Comparison of ENCODE assay signal across 9 cellular contexts in the genomic region with DNA sequence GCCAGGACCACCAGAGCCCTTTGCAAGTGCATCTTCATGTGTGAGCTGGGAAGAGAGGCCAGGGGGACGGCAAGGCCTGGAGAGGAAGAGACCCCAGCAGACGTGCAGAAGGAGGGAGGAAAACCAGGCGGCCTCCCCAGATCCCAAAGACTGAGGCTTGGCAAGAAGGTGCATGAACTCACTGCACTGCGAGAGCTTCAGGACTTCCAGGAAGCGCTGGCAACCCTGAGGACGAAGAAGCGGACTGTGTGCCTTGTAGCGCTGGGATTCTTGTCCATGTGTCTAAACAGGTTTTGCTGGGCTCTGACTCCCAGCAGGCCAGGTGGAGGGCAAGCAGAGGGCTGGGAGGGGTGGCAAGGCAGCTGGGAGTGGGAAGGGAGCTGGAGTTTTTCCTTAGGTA. TPM values are rescaled to one million over a fixed set of nuclear protein-coding genes. Genes with fewer than 3 reads are reported as not detected.
A peak's percentile ranks its signal among the peaks of the same experiment; 100 is the strongest.
DNase-seq lines count a peak whose midpoint lies in the region; ATAC-seq, FAIRE-seq and TF ChIP-seq lines count a peak whose summit lies in the region.
"Had no signal": no experiment of that assay in that cellular context is flagged by ENCODE, and none has a peak within 500 bp of the region (broad histone marks: within the 10 kb centered on the region; RNA-seq: fewer than 3 reads in every experiment).

No MANE protein-coding gene starts in this region.

- peaks cover 25% of the 10 kb centered on the region for H3K4me1 Mint-ChIP-seq in T-helper 1 cell treated with Interleukin-12 subunit alpha and Interleukin-12 subunit beta and Interleukin-4 antibody, amounts not matched to agents 30 μg/mL and 1 μg/mL, for 36 hours (ENCODE audit: low read depth)
- H3K4me1 Mint-ChIP-seq in activated naive CD8-positive, alpha-beta T cell treated with anti-CD3 and anti-CD28 coated beads, Interleukin-2, amount 50 U/mL, for 24 hours, result peaks cover 41% of the 10 kb centered on the region

- intact Hi-C loops in kidney (cut with DNase I), result loop anchor here (5.0 kb wide), 1 partner anchor 269 kb away; no protein-coding TSS in a partner anchor

- no peak for ATAC-seq in activated naive CD8-positive, alpha-beta T cell treated with anti-CD3 and anti-CD28 coated beads, Interleukin-2, amount 50 U/mL, for 24 hours
- ATAC-seq in HG02571 (IDR thresholded peaks at IDR 0.05; ENCODE audit: unreplicated experiment), result no peak
- ATAC-seq: HCT116 had no signal

- peak overlapping the region; percentile 89 to 92 for H3K27ac ChIP-seq in kidney (ENCODE audit: low read depth in 2 of 2, low read length in 2 of 2)
- H3K27ac ChIP-seq in subcutaneous abdominal adipose tissue (ENCODE audit: low read depth, low read length), result peak overlapping the region; percentile 92

- H3K4me1 ChIP-seq in kidney (ENCODE audit: control insufficient read depth in 1 of 2, insufficient read depth in 1 of 2, low read depth in 1 of 2, low read length in 2 of 2), result peaks cover 5 to 9% of the 10 kb centered on the region in 2 donors
- peaks cover 8 to 59% (median 54%) of the 10 kb centered on the region in 5 donors for H3K4me1 ChIP-seq in subcutaneous abdominal adipose tissue (ENCODE audit: control insufficient read depth in 5 of 5, insufficient read depth in 5 of 5, low read length in 5 of 5)

- no peaks in the 10 kb centered on the region for H3K9me3 Mint-ChIP-seq in T-helper 1 cell treated with Interleukin-12 subunit alpha and Interleukin-12 subunit beta and Interleukin-4 antibody, amounts not matched to agents 30 μg/mL and 1 μg/mL, for 36 hours
- H3K9me3 Mint-ChIP-seq in activated naive CD8-positive, alpha-beta T cell treated with anti-CD3 and anti-CD28 coated beads, Interleukin-2, amount 50 U/mL, for 24 hours, result no peaks in the 10 kb centered on the region

- H3K9me3 ChIP-seq in kidney (ENCODE audit: control insufficient read depth in 1 of 2, low read length in 2 of 2) (no peaks in the 10 kb centered on the region), subcutaneous abdominal adipose tissue (ENCODE audit: control insufficient read depth in 5 of 5, low read length in 5 of 5) (no peaks in the 10 kb centered on the region)

- H3K36me3 ChIP-seq in kidney (ENCODE audit: control insufficient read depth in 1 of 2, insufficient read depth in 2 of 2, low read length in 2 of 2), result no peaks in the 10 kb centered on the region
- no peaks in the 10 kb centered on the region for H3K36me3 ChIP-seq in subcutaneous abdominal adipose tissue (ENCODE audit: control insufficient read depth in 5 of 5, insufficient read depth in 5 of 5, low read length in 5 of 5)

- FAIRE-seq in kidney (lab: Jason Lieb, UNC), result no peak

- H3K36me3 Mint-ChIP-seq in T-helper 1 cell treated with Interleukin-12 subunit alpha and Interleukin-12 subunit beta and Interleukin-4 antibody, amounts not matched to agents 30 μg/mL and 1 μg/mL, for 36 hours (ENCODE audit: low read depth), result no peaks in the 10 kb centered on the region
- no peaks in the 10 kb centered on the region for H3K36me3 Mint-ChIP-seq in activated naive CD8-positive, alpha-beta T cell treated with anti-CD3 and anti-CD28 coated beads, Interleukin-2, amount 50 U/mL, for 24 hours (ENCODE audit: low read depth)

- H3K27me3 ChIP-seq in subcutaneous abdominal adipose tissue (ENCODE audit: control insufficient read depth in 5 of 5, insufficient read depth in 4 of 5, low read length in 5 of 5), result no peaks in the 10 kb centered on the region

- TF ChIP-seq CTCF in kidney (IDR thresholded peaks at IDR 0.05; ENCODE audit: borderline replicate concordance, extremely low read depth, insufficient read depth), result no peak

- peak overlapping the region; percentile 85 for H3K4me3 Mint-ChIP-seq in T-helper 1 cell treated with Interleukin-12 subunit alpha and Interleukin-12 subunit beta and Interleukin-4 antibody, amounts not matched to agents 30 μg/mL and 1 μg/mL, for 36 hours
- H3K4me3 Mint-ChIP-seq in activated naive CD8-positive, alpha-beta T cell treated with anti-CD3 and anti-CD28 coated beads, Interleukin-2, amount 50 U/mL, for 24 hours, result peak overlapping the region; percentile 86

- H3K27ac Mint-ChIP-seq in T-helper 1 cell treated with Interleukin-12 subunit alpha and Interleukin-12 subunit beta and Interleukin-4 antibody, amounts not matched to agents 30 μg/mL and 1 μg/mL, for 36 hours, result no peak overlapping the region
- no peak overlapping the region for H3K27ac Mint-ChIP-seq in activated naive CD8-positive, alpha-beta T cell treated with anti-CD3 and anti-CD28 coated beads, Interleukin-2, amount 50 U/mL, for 24 hours

- DNase-seq in T-helper 1 cell (no peak), kidney (peak; percentile 69), RKO (ENCODE audit: low spot score) (no peak)
- no peak for DNase-seq in activated naive CD8-positive, alpha-beta T cell treated with anti-CD3 and anti-CD28 coated beads, Interleukin-2, amount 50 U/mL, for 24 hours
- DNase-seq in NK-92 treated with Interleukin-12 subunit alpha and Interleukin-12 subunit beta, amount 100 ng/mL, for 24 hours (lab: John Stamatoyannopoulos, UW), result no peak

- H3K9ac ChIP-seq in kidney (ENCODE audit: low read length in 2 of 2) (peak overlapping the region in 1 of 2 donors; percentile 82), subcutaneous abdominal adipose tissue (ENCODE audit: low read length in 5 of 5) (peak overlapping the region in 4 of 5 donors; percentile 77 to 91 (median 86))

- peak overlapping the region; percentile 66 to 75 for H3K4me3 ChIP-seq in kidney (ENCODE audit: low read length in 2 of 2)
- H3K4me3 ChIP-seq in subcutaneous abdominal adipose tissue (ENCODE audit: low read depth in 1 of 5, low read length in 5 of 5), result peak overlapping the region; percentile 69 to 79 (median 74)

- H3K27me3 Mint-ChIP-seq in T-helper 1 cell treated with Interleukin-12 subunit alpha and Interleukin-12 subunit beta and Interleukin-4 antibody, amounts not matched to agents 30 μg/mL and 1 μg/mL, for 36 hours (ENCODE audit: low read depth), result peaks cover 20% of the 10 kb centered on the region
- H3K27me3 Mint-ChIP-seq in activated naive CD8-positive, alpha-beta T cell treated with anti-CD3 and anti-CD28 coated beads, Interleukin-2, amount 50 U/mL, for 24 hours, result peaks cover 2% of the 10 kb centered on the region

RNA-seq across cellular contexts. Expression of gene TGFB3, which starts 0.9 kb away (rescaled TPM):
- 39.5 TPM for total RNA-seq in kidney
- polyA plus RNA-seq in kidney (ENCODE audit: insufficient read depth, low read depth, low replicate concordance), result 5.2 TPM

RNA-seq across cellular contexts. Expression of gene IFT43, which starts 4.7 kb away (rescaled TPM):
- 41.6 TPM for total RNA-seq in kidney
- polyA plus RNA-seq in kidney (ENCODE audit: insufficient read depth, low read depth, low replicate concordance), result 86.3 TPM
